9 cellular contexts compared by ENCODE assay signal in genomic region chr5:97547999-97548797, GRCh38.
DNase-seq lines count a peak whose midpoint lies in the region; ATAC-seq and TF ChIP-seq lines count a peak whose summit lies in the region.
"Had no signal": no experiment of that assay in that cellular context is flagged by ENCODE, and none has a peak within 500 bp of the region (broad histone marks: within the 10 kb centered on the region; RNA-seq: fewer than 3 reads in every experiment).

No MANE protein-coding gene starts in this region.

- POLR2A ChIA-PET in HEK293T (lab: Yijun Ruan, JAX) = no interaction called here

- no peak overlapping the region for H3K4me3 ChIP-seq in fibroblast of pulmonary artery (replicated peaks; ENCODE audit: low read depth, low read length)

- in situ Hi-C loops in GM13976 (cut with MboI; ENCODE audit: low sequenced_read_pairs, unreplicated experiment) = no loop called here

- ATAC-seq in GM18502 (IDR thresholded peaks at IDR 0.05; ENCODE audit: poor library complexity, unreplicated experiment) (peak; percentile 85), GM21447 (IDR thresholded peaks at IDR 0.05; ENCODE audit: unreplicated experiment) (peak; percentile 90), HG03457 (IDR thresholded peaks at IDR 0.05; ENCODE audit: unreplicated experiment) (peak; percentile 77)
- ATAC-seq: left lobe of liver had no signal

- TF ChIP-seq CTCF in fibroblast of pulmonary artery (IDR thresholded peaks at IDR 0.05; ENCODE audit: low read length, missing control alignments) = no peak
- TF ChIP-seq CTCF in GM13976 (IDR thresholded peaks at IDR 0.05; ENCODE audit: borderline replicate concordance, control extremely low read depth, extremely low read depth, insufficient read depth, missing control alignments) = no peak

- DNase-seq in fibroblast of pulmonary artery (ENCODE audit: low read depth) (peak; percentile 49), GM13976 (ENCODE audit: low spot score) (no peak), NCI-H2029 (lab: John Stamatoyannopoulos, UW) (no peak), HEK293T (ENCODE audit: extremely low spot score) (no peak)
- DNase-seq in NK-92 treated with Interleukin-12 subunit alpha and Interleukin-12 subunit beta, amount 100 ng/mL, for 24 hours (lab: John Stamatoyannopoulos, UW) = no peak

- CTCF ChIA-PET in HEK293T (lab: Yijun Ruan, JAX) = interaction anchor here (1.2 kb wide), 1 partner anchor 15 kb away, joined by 4 read pairs; no protein-coding TSS in a partner anchor

TF ChIP-seq in HEK293T, 16 proteins besides CTCF, POLR2A, EP300 and RAD21:
- TF ChIP-seq SUZ12 (IDR thresholded peaks at IDR 0.05) = no peak
- no peak for TF ChIP-seq NFRKB (IDR thresholded peaks at IDR 0.05)
- no peak for TF ChIP-seq FOXA1 (IDR thresholded peaks at IDR 0.05)
- TF ChIP-seq LEF1 (IDR thresholded peaks at IDR 0.05; ENCODE audit: borderline replicate concordance) = no peak
- no peak for TF ChIP-seq PKNOX1 (IDR thresholded peaks at IDR 0.05)
